9 cellular contexts compared by ENCODE assay signal in genomic region chr14:23005861-23006534, GRCh38. TPM values are rescaled to one million over a fixed set of nuclear protein-coding genes. Genes with fewer than 3 reads are reported as not detected.
DNase-seq lines count a peak whose midpoint lies in the region; ATAC-seq and TF ChIP-seq lines count a peak whose summit lies in the region.
"Had no signal": no experiment of that assay in that cellular context is flagged by ENCODE, and none has a peak within 500 bp of the region (broad histone marks: within the 10 kb centered on the region; RNA-seq: fewer than 3 reads in every experiment).

No MANE protein-coding gene starts in this region.

- in situ Hi-C loops in astrocyte of the spinal cord (cut with HindIII; ENCODE audit: low sequenced_read_pairs): no loop called here

- no peaks in the 10 kb centered on the region for H3K9me3 ChIP-seq in HUES48 (ENCODE audit: control insufficient read depth, insufficient read depth, low read length)

- H3K27me3 ChIP-seq in ACC112 (ENCODE audit: insufficient read depth, low read length): no peaks in the 10 kb centered on the region
- H3K27me3 ChIP-seq in HUES48 (ENCODE audit: control insufficient read depth, insufficient read depth, low read length): no peaks in the 10 kb centered on the region

- H3K9me3 Mint-ChIP-seq in mesothelial cell of epicardium: no peaks in the 10 kb centered on the region

- H3K36me3 ChIP-seq in ACC112 (ENCODE audit: insufficient read depth, low read length) (no peaks in the 10 kb centered on the region), HUES48 (ENCODE audit: control insufficient read depth, insufficient read depth, low read length) (no peaks in the 10 kb centered on the region)

- H3K4me1 ChIP-seq in ACC112 (ENCODE audit: control insufficient read depth, insufficient read depth, low read length, unreplicated experiment): peaks cover 30% of the 10 kb centered on the region
- H3K4me1 ChIP-seq in HUES48 (ENCODE audit: control insufficient read depth, insufficient read depth, low read length): peaks cover 16% of the 10 kb centered on the region

- peak overlapping the region; percentile 93 for H3K4me3 Mint-ChIP-seq in mesothelial cell of epicardium

- no peaks in the 10 kb centered on the region for H3K36me3 Mint-ChIP-seq in mesothelial cell of epicardium

- peaks cover 3% of the 10 kb centered on the region for H3K79me2 ChIP-seq in ACC112 (ENCODE audit: control insufficient read depth, insufficient read depth, low read length, unreplicated experiment)

- peak; percentile 29 for DNase-seq in astrocyte of the spinal cord (ENCODE audit: low read depth, low spot score)
- DNase-seq in mesothelial cell of epicardium (ENCODE audit: low spot score in 2 of 2, unreplicated experiment in 2 of 2): no peak
- no peak for DNase-seq in NK-92 (lab: John Stamatoyannopoulos, UW; ENCODE audit: unreplicated experiment)
- no peak for DNase-seq in stimulated activated naive CD4-positive, alpha-beta T cell treated with Interleukin-2 at 50 U/mL for 16 hours (lab: John Stamatoyannopoulos, UW)
- DNase-seq in midbrain (lab: John Stamatoyannopoulos, UW): no peak

- peak overlapping the region; percentile 81 for H3K4me3 ChIP-seq in ACC112 (ENCODE audit: low read depth, low read length)
- H3K4me3 ChIP-seq in HUES48 (ENCODE audit: low read depth, low read length): peak overlapping the region; percentile 78
- H3K4me3 ChIP-seq in astrocyte of the spinal cord (ENCODE audit: low read depth, low read length): peak overlapping the region; percentile 64

- H3K4me1 Mint-ChIP-seq in mesothelial cell of epicardium: peaks cover 40% of the 10 kb centered on the region

- H3K9ac ChIP-seq in HUES48 (ENCODE audit: low read depth, low read length): peak overlapping the region; percentile 89

- peak overlapping the region; percentile 55 for H2AFZ ChIP-seq in ACC112 (ENCODE audit: low read length, unreplicated experiment)

- no peaks in the 10 kb centered on the region for H3K27me3 Mint-ChIP-seq in mesothelial cell of epicardium (ENCODE audit: low read depth)

- H3K27ac ChIP-seq in ACC112 (ENCODE audit: low read depth, low read length) (peak overlapping the region; percentile 90), HUES48 (ENCODE audit: low read depth, low read length) (peak overlapping the region; percentile 96)

- H3K27ac Mint-ChIP-seq in mesothelial cell of epicardium: peak overlapping the region; percentile 99

- TF ChIP-seq CTCF in astrocyte of the spinal cord (IDR thresholded peaks at IDR 0.05; ENCODE audit: low read depth, low read length) (no peak), mesothelial cell of epicardium (IDR thresholded peaks at IDR 0.05; ENCODE audit: unreplicated experiment) (no peak)

- ATAC-seq in GM18870 (IDR thresholded peaks at IDR 0.05; ENCODE audit: unreplicated experiment): no peak

RNA-seq across cellular contexts. Expression of gene C14orf93, which starts 3.9 kb away (rescaled TPM):
- 14.0 to 15.1 TPM (median 14.9 TPM) in 3 replicates for total RNA-seq in mesothelial cell of epicardium

RNA-seq across cellular contexts. Expression of gene AJUBA, which starts 23.6 kb away (rescaled TPM):
- 108 to 110 TPM (median 109 TPM) in 3 replicates for total RNA-seq in mesothelial cell of epicardium

RNA-seq across cellular contexts. Expression of gene PSMB5, which starts 28.7 kb away (rescaled TPM):
- total RNA-seq in mesothelial cell of epicardium: 121 to 124 TPM (median 123 TPM) in 3 replicates

RNA-seq across cellular contexts. Expression of gene PSMB11, which starts 36.0 kb away (rescaled TPM):
- total RNA-seq in mesothelial cell of epicardium: 0.09 TPM in 1 of 3 replicates, not detected in the others
- total RNA-seq: glomerular endothelial cell had no signal

RNA-seq across cellular contexts. Expression of gene HAUS4, which starts 49.1 kb away (rescaled TPM):
- total RNA-seq in mesothelial cell of epicardium: 32.7 to 33.2 TPM (median 33.0 TPM) in 3 replicates
